Comparison of ENCODE assay signal across 24 cellular contexts in the genomic region with DNA sequence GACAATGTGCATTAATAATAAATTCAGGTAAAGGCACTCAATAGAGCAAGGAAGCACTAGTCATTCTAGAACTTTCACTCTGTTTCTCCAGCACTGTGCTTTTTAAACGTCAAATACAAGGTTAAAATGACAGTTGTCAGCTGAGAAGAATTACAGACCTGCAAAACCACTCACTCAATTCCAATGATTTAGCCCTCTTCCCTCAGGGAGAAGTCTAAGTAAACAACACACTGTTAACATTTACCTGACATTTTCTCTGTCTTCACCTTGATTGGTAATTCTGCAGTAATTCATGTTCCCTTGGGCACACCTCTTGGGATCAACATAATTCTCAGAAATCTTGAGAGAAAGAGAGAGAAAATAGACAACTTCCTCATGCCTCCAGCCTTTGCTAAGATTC.
"Had no signal": no experiment of that assay in that cellular context is flagged by ENCODE, and none has a peak within 500 bp of the region (broad histone marks: within the 10 kb centered on the region; RNA-seq: fewer than 3 reads in every experiment).

No MANE protein-coding gene starts in this region.

- ATAC-seq: activated CD4-positive, CD25-positive, alpha-beta regulatory T cell treated with anti-CD3 and anti-CD28 coated beads, Interleukin-2, amount 50 U/mL, for 24 hours; activated CD8-positive, alpha-beta T cell treated with anti-CD3 and anti-CD28 coated beads for 36 hours; activated T-cell treated with anti-CD3 and anti-CD28 coated beads, Interleukin-2, amount 50 U/mL, for 72 hours; SK-N-SH treated with all-trans-retinoic acid at 6 μM for 48 hours had no signal

- H3K27ac ChIP-seq: KMS-11, Peyer's patch, RWPE1, SJCRH30 had no signal

- H3K4me3 Mint-ChIP-seq: activated CD8-positive, alpha-beta T cell treated with anti-CD3 and anti-CD28 coated beads for 36 hours; activated naive CD4-positive, alpha-beta T cell treated with anti-CD3 and anti-CD28 coated beads, Interleukin-2, amount 10 ng/mL, durations not matched to agents 7 days and 5 days; activated naive CD8-positive, alpha-beta T cell treated with anti-CD3 and anti-CD28 coated beads for 36 hours; activated T-cell treated with anti-CD3 and anti-CD28 coated beads, Interleukin-2, amount 50 U/mL, for 72 hours; T-helper 1 cell treated with Interleukin-12 subunit alpha and Interleukin-12 subunit beta and Interleukin-4 antibody, amounts not matched to agents 30 μg/mL and 1 μg/mL, for 36 hours had no signal

- H3K4me1 Mint-ChIP-seq: activated naive CD4-positive, alpha-beta T cell treated with anti-CD3 and anti-CD28 coated beads, Interleukin-2, amount 10 ng/mL, durations not matched to agents 7 days and 5 days; activated naive CD8-positive, alpha-beta T cell treated with anti-CD3 and anti-CD28 coated beads for 36 hours had no signal

- H3K4me3 ChIP-seq: Peyer's patch, SJCRH30 had no signal

- H3K9me3 Mint-ChIP-seq: activated naive CD8-positive, alpha-beta T cell treated with anti-CD3 and anti-CD28 coated beads for 36 hours had no signal

- H3K4me1 ChIP-seq: Peyer's patch, SJCRH30 had no signal

- H3K9ac ChIP-seq: KMS-11 had no signal

- H3K4me2 ChIP-seq: KMS-11 had no signal

- H3K36me3 Mint-ChIP-seq: activated naive CD4-positive, alpha-beta T cell treated with anti-CD3 and anti-CD28 coated beads, Interleukin-2, amount 10 ng/mL, durations not matched to agents 7 days and 5 days; activated naive CD8-positive, alpha-beta T cell treated with anti-CD3 and anti-CD28 coated beads for 36 hours had no signal

- DNase-seq: activated CD4-positive, alpha-beta T cell treated with anti-CD3 and anti-CD28 coated beads for 4 hours; activated CD8-positive, alpha-beta memory T cell treated with anti-CD3 and anti-CD28 coated beads, Interleukin-2, amount 50 U/mL, for 4 hours; activated CD8-positive, alpha-beta T cell treated with anti-CD3 and anti-CD28 coated beads for 36 hours; activated gamma-delta T cell treated with Interleukin-2 at 50 U/mL for 16 hours; activated naive CD4-positive, alpha-beta T cell treated with anti-CD3 and anti-CD28 coated beads, Interleukin-2, amount 10 ng/mL, durations not matched to agents 7 days and 5 days; activated naive CD8-positive, alpha-beta T cell treated with anti-CD3 and anti-CD28 coated beads for 36 hours; activated T-cell treated with anti-CD3 and anti-CD28 coated beads, Interleukin-2, amount 50 U/mL, for 72 hours; cerebellar nuclear complex; NCI-H1092 treated with DMSO at 0.1 percent for 48 hours; NCI-H1417 treated with DMSO at 0.1 percent for 48 hours; NCI-H1694; NCI-H2029; NCI-H2107; NCI-H446 treated with DMSO at 0.1 percent for 48 hours; NCI-H526 treated with DMSO at 0.1 percent for 48 hours; Peyer's patch; Right ventricle myocardium superior; SJCRH30 had no signal

- H3K27me3 ChIP-seq: Peyer's patch, SJCRH30 had no signal

- H3K9me3 ChIP-seq: Peyer's patch, SJCRH30 had no signal

- H3K36me3 ChIP-seq: Peyer's patch, SJCRH30 had no signal

- H3K27me3 Mint-ChIP-seq: activated CD8-positive, alpha-beta T cell treated with anti-CD3 and anti-CD28 coated beads for 36 hours; activated naive CD4-positive, alpha-beta T cell treated with anti-CD3 and anti-CD28 coated beads, Interleukin-2, amount 10 ng/mL, durations not matched to agents 7 days and 5 days; activated naive CD8-positive, alpha-beta T cell treated with anti-CD3 and anti-CD28 coated beads for 36 hours had no signal

- H3K27ac Mint-ChIP-seq: activated CD8-positive, alpha-beta T cell treated with anti-CD3 and anti-CD28 coated beads for 36 hours; activated naive CD4-positive, alpha-beta T cell treated with anti-CD3 and anti-CD28 coated beads, Interleukin-2, amount 10 ng/mL, durations not matched to agents 7 days and 5 days; activated naive CD8-positive, alpha-beta T cell treated with anti-CD3 and anti-CD28 coated beads for 36 hours; activated T-cell treated with anti-CD3 and anti-CD28 coated beads, Interleukin-2, amount 50 U/mL, for 72 hours; activated T-helper 2 cell treated with anti-CD3 and anti-CD28 coated beads, Interferon-gamma antibody, Interleukin-2, Interleukin-4, amounts not matched to agents 10 μg/mL and 5 μg/mL and 100 μg/mL, durations not matched to agents 14 hours and 24 hours and 36 hours; T-helper 1 cell treated with Interleukin-12 subunit alpha and Interleukin-12 subunit beta and Interleukin-4 antibody, amounts not matched to agents 30 μg/mL and 1 μg/mL, for 36 hours had no signal
